14 cellular contexts compared by ENCODE assay signal in genomic region chr19:46613525-46613924, GRCh38. TPM values are rescaled to one million over a fixed set of nuclear protein-coding genes. Genes with fewer than 3 reads are reported as not detected.
DNase-seq lines count a peak whose midpoint lies in the region; ATAC-seq and TF ChIP-seq lines count a peak whose summit lies in the region.
"Had no signal": no experiment of that assay in that cellular context is flagged by ENCODE, and none has a peak within 500 bp of the region (broad histone marks: within the 10 kb centered on the region; RNA-seq: fewer than 3 reads in every experiment).

No MANE protein-coding gene starts in this region.

- no peak overlapping the region for H3K27ac ChIP-seq in CD4-positive, alpha-beta memory T cell (ENCODE audit: low read depth, low read length)
- H3K27ac ChIP-seq in neural cell (ENCODE audit: low read length) = no peak overlapping the region
- H3K27ac ChIP-seq: epithelial cell of prostate, SJSA1 had no signal

- H3K4me1 ChIP-seq in CD4-positive, alpha-beta memory T cell (ENCODE audit: insufficient read depth, low read length) = peaks cover 77% of the 10 kb centered on the region

- peak overlapping the region; percentile 20 for H3K9ac ChIP-seq in neural cell (ENCODE audit: low read length)

- H2AFZ ChIP-seq in neural cell (ENCODE audit: low read depth, low read length) = no peak overlapping the region

- no peaks in the 10 kb centered on the region for H4K20me1 ChIP-seq in neural cell (ENCODE audit: insufficient read depth)

- peaks cover 81% of the 10 kb centered on the region for H3K4me1 Mint-ChIP-seq in activated CD4-positive, alpha-beta T cell treated with anti-CD3 and anti-CD28 coated beads, Interleukin-2, amount 10 ng/mL, durations not matched to agents 7 days and 5 days
- peaks cover 39 to 74% (median 59%) of the 10 kb centered on the region in 4 donors for H3K4me1 Mint-ChIP-seq in CD4-positive, alpha-beta memory T cell
- peaks cover 24% of the 10 kb centered on the region for H3K4me1 Mint-ChIP-seq in brain

- CTCF ChIA-PET in activated CD4-positive, alpha-beta T cell treated with anti-CD3 and anti-CD28 coated beads, Interleukin-2, amount 10 ng/mL, durations not matched to agents 7 days and 5 days (lab: Charles Lee) = interaction anchor here (0.6 to 6.5 kb wide), 17 partner anchors 8 to 328 kb away, joined by 3 to 78 read pairs (median 5); partner anchors contain the start of genes CALM3 and DACT3
- CTCF ChIA-PET in CD4-positive, alpha-beta memory T cell (lab: Charles Lee; ENCODE audit: partially characterized antibody) = interaction anchor here (0.7 to 11.6 kb wide), 20 partner anchors 8 to 500 kb away, joined by 3 to 188 read pairs (median 5); partner anchors contain the start of genes CALM3, DACT3 and ZC3H4

- no peak overlapping the region for H3K4me2 ChIP-seq in neural cell (ENCODE audit: low read length)

- peak overlapping the region; percentile 88 for H3K27ac Mint-ChIP-seq in activated CD4-positive, alpha-beta T cell treated with anti-CD3 and anti-CD28 coated beads, Interleukin-2, amount 10 ng/mL, durations not matched to agents 7 days and 5 days
- peak overlapping the region; percentile 53 to 93 (median 83) for H3K27ac Mint-ChIP-seq in CD4-positive, alpha-beta memory T cell
- H3K27ac Mint-ChIP-seq in brain = peak overlapping the region in 3 of 5 experiments; percentile 71 to 93 (median 87)

- H3K79me2 ChIP-seq in neural cell (replicated peaks; ENCODE audit: insufficient read depth, low read length) = no peaks in the 10 kb centered on the region

- TF ChIP-seq RAD21 in neural cell (conservative IDR thresholded peaks at IDR 0.05) = no peak

- no peaks in the 10 kb centered on the region for H3F3A ChIP-seq in neural cell (ENCODE audit: insufficient read depth, low read length, poor library complexity, severe bottlenecking)

- no peaks in the 10 kb centered on the region for H3K9me3 Mint-ChIP-seq in activated CD4-positive, alpha-beta T cell treated with anti-CD3 and anti-CD28 coated beads, Interleukin-2, amount 10 ng/mL, durations not matched to agents 7 days and 5 days
- H3K9me3 Mint-ChIP-seq in CD4-positive, alpha-beta memory T cell = peaks cover 0 to 2% (median 0%) of the 10 kb centered on the region in 8 donors
- no peaks in the 10 kb centered on the region for H3K9me3 Mint-ChIP-seq in brain
- H3K9me3 Mint-ChIP-seq: H9 had no signal

- H3K4me3 ChIP-seq in CD4-positive, alpha-beta memory T cell (ENCODE audit: low read length in 2 of 2) = no peak overlapping the region
- H3K4me3 ChIP-seq in neural cell (ENCODE audit: low read length) = no peak overlapping the region
- H3K4me3 ChIP-seq: GM12878, SJSA1, thoracic aorta had no signal

- peaks cover 28% of the 10 kb centered on the region for H3K36me3 Mint-ChIP-seq in activated CD4-positive, alpha-beta T cell treated with anti-CD3 and anti-CD28 coated beads, Interleukin-2, amount 10 ng/mL, durations not matched to agents 7 days and 5 days (ENCODE audit: low read depth)
- H3K36me3 Mint-ChIP-seq in CD4-positive, alpha-beta memory T cell = peaks cover 22 to 26% of the 10 kb centered on the region in 2 donors
- peaks cover 6% of the 10 kb centered on the region for H3K36me3 Mint-ChIP-seq in brain

- no peaks in the 10 kb centered on the region for H3K9me2 ChIP-seq in neural cell (ENCODE audit: insufficient read depth, low read length)

- TF ChIP-seq CTCF in brain (conservative IDR thresholded peaks at IDR 0.05) (no peak), neural cell (IDR thresholded peaks at IDR 0.05; ENCODE audit: poor library complexity, severe bottlenecking) (no peak)

- TF ChIP-seq EP300 in neural cell (conservative IDR thresholded peaks at IDR 0.05; ENCODE audit: poor library complexity, severe bottlenecking) = no peak

- DNase-seq in activated CD4-positive, alpha-beta T cell treated with anti-CD3 and anti-CD28 coated beads, Interleukin-2, amount 10 ng/mL, durations not matched to agents 7 days and 5 days = no peak
- no peak for DNase-seq in activated CD4-positive, alpha-beta T cell treated with anti-CD3 and anti-CD28 coated beads for 1 hour
- peak in 1 of 5 donors; percentile 29 for DNase-seq in CD4-positive, alpha-beta memory T cell
- DNase-seq in NCI-H1092 treated with DMSO at 0.1 percent for 48 hours (lab: John Stamatoyannopoulos, UW) (no peak), NCI-H1930 (lab: John Stamatoyannopoulos, UW) (no peak)

- H3K27me3 Mint-ChIP-seq in activated CD4-positive, alpha-beta T cell treated with anti-CD3 and anti-CD28 coated beads, Interleukin-2, amount 10 ng/mL, durations not matched to agents 7 days and 5 days = no peaks in the 10 kb centered on the region
- no peaks in the 10 kb centered on the region for H3K27me3 Mint-ChIP-seq in CD4-positive, alpha-beta memory T cell
- H3K27me3 Mint-ChIP-seq in brain = no peaks in the 10 kb centered on the region

- H3K4me3 Mint-ChIP-seq in activated CD4-positive, alpha-beta T cell treated with anti-CD3 and anti-CD28 coated beads, Interleukin-2, amount 10 ng/mL, durations not matched to agents 7 days and 5 days = no peak overlapping the region
- H3K4me3 Mint-ChIP-seq in CD4-positive, alpha-beta memory T cell = peak overlapping the region in 1 of 8 donors; percentile 31
- no peak overlapping the region for H3K4me3 Mint-ChIP-seq in brain

- intact Hi-C loops in CD4-positive, alpha-beta memory T cell (cut with micrococcal nuclease) = loop anchor here (5.0 kb wide), 2 partner anchors 104 to 134 kb away; partner anchors contain the start of genes FKRP, PRKD2 and STRN4

- no peaks in the 10 kb centered on the region for H3K27me3 ChIP-seq in CD4-positive, alpha-beta memory T cell (ENCODE audit: insufficient read depth, low read length)
- no peaks in the 10 kb centered on the region for H3K27me3 ChIP-seq in neural cell (ENCODE audit: insufficient read depth, low read depth, low read length)
- H3K27me3 ChIP-seq: SJSA1 had no signal

- H3K36me3 ChIP-seq in CD4-positive, alpha-beta memory T cell (ENCODE audit: insufficient read depth, low read length) = peaks cover 16% of the 10 kb centered on the region
- no peaks in the 10 kb centered on the region for H3K36me3 ChIP-seq in neural cell (ENCODE audit: insufficient read depth, low read length)

- POLR2A ChIA-PET in activated CD4-positive, alpha-beta T cell treated with anti-CD3 and anti-CD28 coated beads, Interleukin-2, amount 10 ng/mL, durations not matched to agents 7 days and 5 days (lab: Charles Lee) = interaction anchor here (0.7 kb wide), 1 partner anchor 20 kb away, joined by 3 read pairs; no protein-coding TSS in a partner anchor
- POLR2A ChIA-PET in CD4-positive, alpha-beta memory T cell (lab: Charles Lee; ENCODE audit: partially characterized antibody) = interaction anchor here (1.7 to 12.4 kb wide), 3 partner anchors 13 to 48 kb away, joined by 4 to 301 read pairs (median 43); partner anchors contain the start of genes CALM3 and DACT3

- no peak for ATAC-seq in HG03097 (IDR thresholded peaks at IDR 0.05; ENCODE audit: low FRiP score, unreplicated experiment)

- H3K9me3 ChIP-seq in CD4-positive, alpha-beta memory T cell (ENCODE audit: control insufficient read depth in 1 of 2, low read length in 2 of 2) = no peaks in the 10 kb centered on the region
- H3K9me3 ChIP-seq in neural cell (ENCODE audit: low read length) = no peaks in the 10 kb centered on the region
- H3K9me3 ChIP-seq: SJSA1, thoracic aorta had no signal

TF ChIP-seq in neural cell, 6 proteins besides CTCF, POLR2A, EP300 and RAD21 (continues in another document):
- TF ChIP-seq POLR2AphosphoS5 (IDR thresholded peaks at IDR 0.05) = no peak

RNA-seq across cellular contexts. Expression of gene PTGIR, which starts 11.4 kb away (rescaled TPM):
- 10 to 100 TPM; 14.0 to 14.7 TPM for total RNA-seq in activated CD4-positive, alpha-beta T cell treated with anti-CD3 and anti-CD28 coated beads, Interleukin-2, amount 10 ng/mL, durations not matched to agents 7 days and 5 days
- 1 to 10 TPM; 1.0 to 1.9 TPM for total RNA-seq in CD4-positive, alpha-beta memory T cell
- polyA plus RNA-seq in CD4-positive, alpha-beta memory T cell = under 1 TPM; 0.11 to 0.75 TPM
- polyA plus RNA-seq in brain (ENCODE audit: insufficient read depth, low read depth, low replicate concordance) (0.80 TPM), neural cell (not detected in 2 replicates)
- not detected in 2 replicates for polyA minus RNA-seq in neural cell
- total RNA-seq: dermis microvascular lymphatic vessel endothelial cell, H9, SJSA1 had no signal

RNA-seq across cellular contexts. Expression of gene CALM3, which starts 12.4 kb away (rescaled TPM):
- total RNA-seq in activated CD4-positive, alpha-beta T cell treated with anti-CD3 and anti-CD28 coated beads, Interleukin-2, amount 10 ng/mL, durations not matched to agents 7 days and 5 days = 100 to 1,000 TPM; 700 to 784 TPM
- 100 to 1,000 TPM; 206 to 212 TPM for total RNA-seq in CD4-positive, alpha-beta memory T cell
- 100 to 1,000 TPM; 169 to 176 TPM for polyA plus RNA-seq in CD4-positive, alpha-beta memory T cell
- polyA plus RNA-seq in brain (ENCODE audit: insufficient read depth, low read depth, low replicate concordance) (789 TPM), neural cell (630 and 647 TPM in 2 replicates)
- 378 and 451 TPM in 2 replicates for polyA minus RNA-seq in neural cell

RNA-seq across cellular contexts. Expression of gene GNG8, which starts 22.5 kb away (rescaled TPM):
- not detected for total RNA-seq in activated CD4-positive, alpha-beta T cell treated with anti-CD3 and anti-CD28 coated beads, Interleukin-2, amount 10 ng/mL, durations not matched to agents 7 days and 5 days
- total RNA-seq in CD4-positive, alpha-beta memory T cell = not detected
- polyA plus RNA-seq in CD4-positive, alpha-beta memory T cell = not detected
- polyA plus RNA-seq in brain (ENCODE audit: insufficient read depth, low read depth, low replicate concordance) (12.7 TPM), neural cell (not detected in 2 replicates)
- polyA minus RNA-seq in neural cell = not detected in 2 replicates
- total RNA-seq: dermis microvascular lymphatic vessel endothelial cell, GM12878, H9, SJSA1, thoracic aorta had no signal

RNA-seq across cellular contexts. Expression of gene DACT3, which starts 47.5 kb away (rescaled TPM):
- total RNA-seq in activated CD4-positive, alpha-beta T cell treated with anti-CD3 and anti-CD28 coated beads, Interleukin-2, amount 10 ng/mL, durations not matched to agents 7 days and 5 days = under 1 TPM; 0.31 to 0.42 TPM
- not detected for total RNA-seq in CD4-positive, alpha-beta memory T cell
- polyA plus RNA-seq in CD4-positive, alpha-beta memory T cell = not detected
- polyA plus RNA-seq in brain (ENCODE audit: insufficient read depth, low read depth, low replicate concordance) (27.4 TPM), neural cell (29.3 and 32.5 TPM in 2 replicates)
- 29.4 and 40.2 TPM in 2 replicates for polyA minus RNA-seq in neural cell

Comparison
In these comparisons a context has a peak if more than half of its experiments do, and no peak if none do; other contexts are left out.
1. RNA of gene GNG8, which starts 22.5 kb away (polyA plus RNA-seq): 12.7 TPM in brain (single experiment); not detected in CD4-positive, alpha-beta memory T cell and not detected in neural cell; every median in the first group is over 10 times any median in the second.
2. Peak in every context shown above with its lines, with median percentiles within 50 percentile points of each other: H3K27ac Mint-ChIP-seq.